ENCODE assay signal across 1 cellular context in the genomic region with DNA sequence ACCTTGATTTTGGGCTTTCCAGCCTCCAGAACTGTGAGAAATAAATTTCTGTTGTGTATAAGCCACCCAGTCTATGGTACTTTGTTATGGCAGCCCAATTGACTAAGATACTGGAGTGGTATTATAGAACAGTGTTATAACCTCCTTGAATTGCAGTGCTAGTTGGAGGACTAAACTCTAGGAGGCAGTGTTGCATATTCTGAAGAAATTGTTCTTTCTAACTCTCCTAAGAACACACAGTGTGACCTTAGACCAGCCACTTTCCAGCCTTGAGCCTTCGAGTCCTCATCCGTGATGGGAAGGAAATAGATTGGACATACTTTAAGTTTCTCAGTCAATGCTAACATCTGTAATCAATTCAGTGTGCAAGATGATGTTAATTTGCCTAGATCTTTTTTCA.
TF ChIP-seq lines count a peak whose summit lies in the region.

No MANE protein-coding gene starts in this region.

TF ChIP-seq in GM12878, 131 proteins besides CTCF, POLR2A, EP300 and RAD21:
- TF ChIP-seq, protein P1, sequence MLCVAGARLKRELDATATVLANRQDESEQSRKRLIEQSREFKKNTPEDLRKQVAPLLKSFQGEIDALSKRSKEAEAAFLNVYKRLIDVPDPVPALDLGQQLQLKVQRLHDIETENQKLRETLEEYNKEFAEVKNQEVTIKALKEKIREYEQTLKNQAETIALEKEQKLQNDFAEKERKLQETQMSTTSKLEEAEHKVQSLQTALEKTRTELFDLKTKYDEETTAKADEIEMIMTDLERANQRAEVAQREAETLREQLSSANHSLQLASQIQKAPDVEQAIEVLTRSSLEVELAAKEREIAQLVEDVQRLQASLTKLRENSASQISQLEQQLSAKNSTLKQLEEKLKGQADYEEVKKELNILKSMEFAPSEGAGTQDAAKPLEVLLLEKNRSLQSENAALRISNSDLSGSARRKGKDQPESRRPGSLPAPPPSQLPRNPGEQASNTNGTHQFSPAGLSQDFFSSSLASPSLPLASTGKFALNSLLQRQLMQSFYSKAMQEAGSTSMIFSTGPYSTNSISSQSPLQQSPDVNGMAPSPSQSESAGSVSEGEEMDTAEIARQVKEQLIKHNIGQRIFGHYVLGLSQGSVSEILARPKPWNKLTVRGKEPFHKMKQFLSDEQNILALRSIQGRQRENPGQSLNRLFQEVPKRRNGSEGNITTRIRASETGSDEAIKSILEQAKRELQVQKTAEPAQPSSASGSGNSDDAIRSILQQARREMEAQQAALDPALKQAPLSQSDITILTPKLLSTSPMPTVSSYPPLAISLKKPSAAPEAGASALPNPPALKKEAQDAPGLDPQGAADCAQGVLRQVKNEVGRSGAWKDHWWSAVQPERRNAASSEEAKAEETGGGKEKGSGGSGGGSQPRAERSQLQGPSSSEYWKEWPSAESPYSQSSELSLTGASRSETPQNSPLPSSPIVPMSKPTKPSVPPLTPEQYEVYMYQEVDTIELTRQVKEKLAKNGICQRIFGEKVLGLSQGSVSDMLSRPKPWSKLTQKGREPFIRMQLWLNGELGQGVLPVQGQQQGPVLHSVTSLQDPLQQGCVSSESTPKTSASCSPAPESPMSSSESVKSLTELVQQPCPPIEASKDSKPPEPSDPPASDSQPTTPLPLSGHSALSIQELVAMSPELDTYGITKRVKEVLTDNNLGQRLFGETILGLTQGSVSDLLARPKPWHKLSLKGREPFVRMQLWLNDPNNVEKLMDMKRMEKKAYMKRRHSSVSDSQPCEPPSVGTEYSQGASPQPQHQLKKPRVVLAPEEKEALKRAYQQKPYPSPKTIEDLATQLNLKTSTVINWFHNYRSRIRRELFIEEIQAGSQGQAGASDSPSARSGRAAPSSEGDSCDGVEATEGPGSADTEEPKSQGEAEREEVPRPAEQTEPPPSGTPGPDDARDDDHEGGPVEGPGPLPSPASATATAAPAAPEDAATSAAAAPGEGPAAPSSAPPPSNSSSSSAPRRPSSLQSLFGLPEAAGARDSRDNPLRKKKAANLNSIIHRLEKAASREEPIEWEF (IDR thresholded peaks at IDR 0.05; ENCODE audit: insufficient replicate concordance, low read depth, low read length): no peak
- TF ChIP-seq ZSCAN29 (IDR thresholded peaks at IDR 0.05) (no peak), JUND (IDR thresholded peaks at IDR 0.05; ENCODE audit: low read depth, low read length) (no peak), KLF5 (IDR thresholded peaks at IDR 0.05; ENCODE audit: partially characterized antibody) (no peak), SREBF1 (IDR thresholded peaks at IDR 0.05; ENCODE audit: low read length) (no peak), ESRRA (IDR thresholded peaks at IDR 0.05; ENCODE audit: low read length) (no peak), BACH1 (IDR thresholded peaks at IDR 0.05; ENCODE audit: borderline replicate concordance) (no peak)
- TF ChIP-seq, protein P2, sequence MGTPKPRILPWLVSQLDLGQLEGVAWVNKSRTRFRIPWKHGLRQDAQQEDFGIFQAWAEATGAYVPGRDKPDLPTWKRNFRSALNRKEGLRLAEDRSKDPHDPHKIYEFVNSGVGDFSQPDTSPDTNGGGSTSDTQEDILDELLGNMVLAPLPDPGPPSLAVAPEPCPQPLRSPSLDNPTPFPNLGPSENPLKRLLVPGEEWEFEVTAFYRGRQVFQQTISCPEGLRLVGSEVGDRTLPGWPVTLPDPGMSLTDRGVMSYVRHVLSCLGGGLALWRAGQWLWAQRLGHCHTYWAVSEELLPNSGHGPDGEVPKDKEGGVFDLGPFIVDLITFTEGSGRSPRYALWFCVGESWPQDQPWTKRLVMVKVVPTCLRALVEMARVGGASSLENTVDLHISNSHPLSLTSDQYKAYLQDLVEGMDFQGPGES (IDR thresholded peaks at IDR 0.05): no peak
